20 cellular contexts compared by ENCODE assay signal in genomic region chr20:44489223-44489622, GRCh38. TPM values are rescaled to one million over a fixed set of nuclear protein-coding genes. Genes with fewer than 3 reads are reported as not detected.
DNase-seq lines count a peak whose midpoint lies in the region; ATAC-seq and TF ChIP-seq lines count a peak whose summit lies in the region.
"Had no signal": no experiment of that assay in that cellular context is flagged by ENCODE, and none has a peak within 500 bp of the region (broad histone marks: within the 10 kb centered on the region; RNA-seq: fewer than 3 reads in every experiment).

No MANE protein-coding gene starts in this region.

- H3K4me1 Mint-ChIP-seq in activated T-cell treated with anti-CD3 and anti-CD28 coated beads, Interleukin-2, amount 50 U/mL, for 72 hours (ENCODE audit: low read depth), result peaks cover 41% of the 10 kb centered on the region
- peaks cover 55% of the 10 kb centered on the region for H3K4me1 Mint-ChIP-seq in HFFc6 (ENCODE audit: low read depth)
- H3K4me1 Mint-ChIP-seq in activated naive CD8-positive, alpha-beta T cell treated with anti-CD3 and anti-CD28 coated beads for 36 hours, result peaks cover 10% of the 10 kb centered on the region
- peaks cover 57% of the 10 kb centered on the region for H3K4me1 Mint-ChIP-seq in stimulated activated effector memory CD8-positive, alpha-beta T cell treated with anti-CD3 and anti-CD28 coated beads, Interleukin-12 subunit alpha, Interleukin-12 subunit beta, amount 100 ng/mL, for 72 hours
- H3K4me1 Mint-ChIP-seq in T-helper 2 cell treated with Interferon-gamma antibody and Interleukin-4, amounts not matched to agents 5 μg/mL and 100 μg/mL, for 36 hours (ENCODE audit: low read depth), result peaks cover 3% of the 10 kb centered on the region
- H3K4me1 Mint-ChIP-seq: CD14-positive monocyte had no signal

- no peaks in the 10 kb centered on the region for H3K27me3 ChIP-seq in uterus
- H3K27me3 ChIP-seq: SJSA1 had no signal

- no peak overlapping the region for H3K27ac ChIP-seq in uterus
- H3K27ac ChIP-seq: A549, PC-9, SJSA1 had no signal

- TF ChIP-seq POLR2A in uterus (IDR thresholded peaks at IDR 0.05), result no peak

- no peaks in the 10 kb centered on the region for H3K27me3 Mint-ChIP-seq in activated T-cell treated with anti-CD3 and anti-CD28 coated beads, Interleukin-2, amount 50 U/mL, for 72 hours (ENCODE audit: low read depth)
- H3K27me3 Mint-ChIP-seq in HFFc6 (ENCODE audit: insufficient read depth), result peaks cover 1% of the 10 kb centered on the region
- no peaks in the 10 kb centered on the region for H3K27me3 Mint-ChIP-seq in activated naive CD8-positive, alpha-beta T cell treated with anti-CD3 and anti-CD28 coated beads for 36 hours
- no peaks in the 10 kb centered on the region for H3K27me3 Mint-ChIP-seq in T-helper 2 cell treated with Interferon-gamma antibody and Interleukin-4, amounts not matched to agents 5 μg/mL and 100 μg/mL, for 36 hours (ENCODE audit: low read depth)

- TF ChIP-seq CTCF in HFFc6 (IDR thresholded peaks at IDR 0.05), result no peak
- TF ChIP-seq CTCF in uterus (IDR thresholded peaks at IDR 0.05), result no peak

- intact Hi-C loops in uterus (cut with DNase I; ENCODE audit: low total_unique reads), result no loop called here

- no peak overlapping the region for H3K4me3 ChIP-seq in uterus
- H3K4me3 ChIP-seq: A549, HAP-1, PC-9, SJSA1 had no signal

- no peak for ATAC-seq in activated T-cell treated with anti-CD3 and anti-CD28 coated beads, Interleukin-2, amount 50 U/mL, for 72 hours (replicated peaks in 1 of 2)
- ATAC-seq in stimulated activated effector memory CD8-positive, alpha-beta T cell treated with anti-CD3 and anti-CD28 coated beads, Interleukin-12 subunit alpha, Interleukin-12 subunit beta, amount 100 ng/mL, for 72 hours, result no peak
- ATAC-seq in HG03469 (IDR thresholded peaks at IDR 0.05; ENCODE audit: unreplicated experiment), result no peak
- ATAC-seq: A549 had no signal

- no peaks in the 10 kb centered on the region for H3K9me3 Mint-ChIP-seq in activated T-cell treated with anti-CD3 and anti-CD28 coated beads, Interleukin-2, amount 50 U/mL, for 72 hours
- no peaks in the 10 kb centered on the region for H3K9me3 Mint-ChIP-seq in HFFc6
- no peaks in the 10 kb centered on the region for H3K9me3 Mint-ChIP-seq in activated naive CD8-positive, alpha-beta T cell treated with anti-CD3 and anti-CD28 coated beads for 36 hours
- H3K9me3 Mint-ChIP-seq in stimulated activated effector memory CD8-positive, alpha-beta T cell treated with anti-CD3 and anti-CD28 coated beads, Interleukin-12 subunit alpha, Interleukin-12 subunit beta, amount 100 ng/mL, for 72 hours, result no peaks in the 10 kb centered on the region
- no peaks in the 10 kb centered on the region for H3K9me3 Mint-ChIP-seq in T-helper 2 cell treated with Interferon-gamma antibody and Interleukin-4, amounts not matched to agents 5 μg/mL and 100 μg/mL, for 36 hours
- H3K9me3 Mint-ChIP-seq: CD14-positive monocyte had no signal

- H3K4me1 ChIP-seq in uterus, result no peaks in the 10 kb centered on the region
- H3K4me1 ChIP-seq: HAP-1 had no signal

- peak overlapping the region; percentile 96 for H3K27ac Mint-ChIP-seq in activated T-cell treated with anti-CD3 and anti-CD28 coated beads, Interleukin-2, amount 50 U/mL, for 72 hours
- 0 out of 2 replicates have a peak overlapping the region, but pooled peaks have one; percentile 38 for H3K27ac Mint-ChIP-seq in HFFc6
- peak overlapping the region; percentile 34 for H3K27ac Mint-ChIP-seq in activated naive CD8-positive, alpha-beta T cell treated with anti-CD3 and anti-CD28 coated beads for 36 hours
- peak overlapping the region; percentile 74 for H3K27ac Mint-ChIP-seq in stimulated activated effector memory CD8-positive, alpha-beta T cell treated with anti-CD3 and anti-CD28 coated beads, Interleukin-12 subunit alpha, Interleukin-12 subunit beta, amount 100 ng/mL, for 72 hours
- H3K27ac Mint-ChIP-seq in T-helper 2 cell treated with Interferon-gamma antibody and Interleukin-4, amounts not matched to agents 5 μg/mL and 100 μg/mL, for 36 hours, result no peak overlapping the region

- H3K9me3 ChIP-seq in uterus, result no peaks in the 10 kb centered on the region
- H3K9me3 ChIP-seq: A549, HAP-1, SJSA1 had no signal

- no peaks in the 10 kb centered on the region for H3K36me3 ChIP-seq in uterus

- H3K36me3 Mint-ChIP-seq in activated T-cell treated with anti-CD3 and anti-CD28 coated beads, Interleukin-2, amount 50 U/mL, for 72 hours (ENCODE audit: insufficient read depth in 2 of 2), result peaks cover 15 to 23% of the 10 kb centered on the region in 2 donors
- peaks cover 60% of the 10 kb centered on the region for H3K36me3 Mint-ChIP-seq in HFFc6 (ENCODE audit: low read depth)
- peaks cover 36% of the 10 kb centered on the region for H3K36me3 Mint-ChIP-seq in activated naive CD8-positive, alpha-beta T cell treated with anti-CD3 and anti-CD28 coated beads for 36 hours
- H3K36me3 Mint-ChIP-seq in stimulated activated effector memory CD8-positive, alpha-beta T cell treated with anti-CD3 and anti-CD28 coated beads, Interleukin-12 subunit alpha, Interleukin-12 subunit beta, amount 100 ng/mL, for 72 hours, result peaks cover 100% of the 10 kb centered on the region
- peaks cover 53% of the 10 kb centered on the region for H3K36me3 Mint-ChIP-seq in T-helper 2 cell treated with Interferon-gamma antibody and Interleukin-4, amounts not matched to agents 5 μg/mL and 100 μg/mL, for 36 hours (ENCODE audit: low read depth)

- no peak overlapping the region for H3K4me3 Mint-ChIP-seq in activated T-cell treated with anti-CD3 and anti-CD28 coated beads, Interleukin-2, amount 50 U/mL, for 72 hours
- no peak overlapping the region for H3K4me3 Mint-ChIP-seq in HFFc6
- no peak overlapping the region for H3K4me3 Mint-ChIP-seq in activated naive CD8-positive, alpha-beta T cell treated with anti-CD3 and anti-CD28 coated beads for 36 hours
- no peak overlapping the region for H3K4me3 Mint-ChIP-seq in stimulated activated effector memory CD8-positive, alpha-beta T cell treated with anti-CD3 and anti-CD28 coated beads, Interleukin-12 subunit alpha, Interleukin-12 subunit beta, amount 100 ng/mL, for 72 hours
- H3K4me3 Mint-ChIP-seq in T-helper 2 cell treated with Interferon-gamma antibody and Interleukin-4, amounts not matched to agents 5 μg/mL and 100 μg/mL, for 36 hours, result no peak overlapping the region
- H3K4me3 Mint-ChIP-seq: CD14-positive monocyte had no signal

- DNase-seq in activated T-cell treated with anti-CD3 and anti-CD28 coated beads, Interleukin-2, amount 50 U/mL, for 72 hours, result no peak
- DNase-seq in activated T-cell treated with anti-CD3 and anti-CD28 coated beads for 4 hours, result no peak
- no peak for DNase-seq in HFFc6
- no peak for DNase-seq in activated naive CD8-positive, alpha-beta T cell treated with anti-CD3 and anti-CD28 coated beads for 36 hours
- no peak for DNase-seq in stimulated activated effector memory CD8-positive, alpha-beta T cell treated with anti-CD3 and anti-CD28 coated beads, Interleukin-12 subunit alpha, Interleukin-12 subunit beta, amount 100 ng/mL, for 72 hours (ENCODE audit: low spot score in 2 of 2)
- DNase-seq in uterus, result no peak
- no peak for DNase-seq in T-helper 2 cell treated with Interferon-gamma antibody and Interleukin-4, amounts not matched to agents 5 μg/mL and 100 μg/mL, for 36 hours (ENCODE audit: low spot score)
- DNase-seq: COR-L47, DMS53, KBM-7, NCI-H1092, NCI-H146, NCI-H2081, NCI-H510A treated with DMSO at 0.1 percent for 48 hours, PC-9 had no signal

RNA-seq across cellular contexts. Expression of gene TTPAL, which starts 13.5 kb away (rescaled TPM):
- total RNA-seq in activated T-cell treated with anti-CD3 and anti-CD28 coated beads, Interleukin-2, amount 50 U/mL, for 72 hours, result 10 to 100 TPM; 15.9 to 21.0 TPM
- 10 to 100 TPM; 28.7 to 38.7 (median 35.2) TPM for total RNA-seq in HFFc6 (2021; fragmentation: NEBNext Ultra II Directional; extraction: Animal tissue kit (Norgen Biotek cat#: 25700))
- total RNA-seq in activated naive CD8-positive, alpha-beta T cell treated with anti-CD3 and anti-CD28 coated beads for 36 hours, result 10 to 100 TPM; 30.1 to 31.4 TPM
- total RNA-seq in uterus, result 10 to 100 TPM in 2 of 4 donors, 1 to 10 TPM in 2; 4.9 to 18.2 (median 10.0) TPM

RNA-seq across cellular contexts. Expression of gene SERINC3, which starts 32.6 kb away (rescaled TPM):
- total RNA-seq in activated T-cell treated with anti-CD3 and anti-CD28 coated beads, Interleukin-2, amount 50 U/mL, for 72 hours, result 10 to 100 TPM; 85.6 to 100.0 TPM
- 100 to 1,000 TPM; 161 to 219 (median 188) TPM for total RNA-seq in HFFc6 (2021; fragmentation: NEBNext Ultra II Directional; extraction: Animal tissue kit (Norgen Biotek cat#: 25700))
- total RNA-seq in activated naive CD8-positive, alpha-beta T cell treated with anti-CD3 and anti-CD28 coated beads for 36 hours, result 10 to 100 TPM; 38.8 to 43.6 TPM
- 100 to 1,000 TPM in 1 of 4 donors, 10 to 100 TPM in 3; 44.1 to 113 (median 58.3) TPM for total RNA-seq in uterus
